ENCODE assay signal across 24 cellular contexts in genomic region chr12:116504438-116504837, GRCh38. TPM values are rescaled to one million over a fixed set of nuclear protein-coding genes. Genes with fewer than 3 reads are reported as not detected.
A peak's percentile ranks its signal among the peaks of the same experiment; 100 is the strongest.
DNase-seq lines count a peak whose midpoint lies in the region; ATAC-seq, FAIRE-seq and TF ChIP-seq lines count a peak whose summit lies in the region.
"Had no signal": no experiment of that assay in that cellular context is flagged by ENCODE, and none has a peak within 500 bp of the region (broad histone marks: within the 10 kb centered on the region; RNA-seq: fewer than 3 reads in every experiment).

No MANE protein-coding gene starts in this region.

- CTCF ChIA-PET in HepG2 (lab: Yijun Ruan, JAX; ENCODE audit: low intra/inter-chr PET ratio, low total read pairs) = no interaction called here
- CTCF ChIA-PET in activated naive CD4-positive, alpha-beta T cell treated with anti-CD3 and anti-CD28 coated beads, Interleukin-2, amount 10 ng/mL, durations not matched to agents 7 days and 5 days (lab: Charles Lee) = interaction anchor here (0.6 kb wide), 1 partner anchor 98 kb away, joined by 4 read pairs; no protein-coding TSS in a partner anchor

- H3K27ac Mint-ChIP-seq in activated naive CD4-positive, alpha-beta T cell treated with anti-CD3 and anti-CD28 coated beads, Interleukin-2, amount 10 ng/mL, durations not matched to agents 7 days and 5 days = no peak overlapping the region
- H3K27ac Mint-ChIP-seq: B cell; CD4-positive, alpha-beta T cell; CD8-positive, alpha-beta T cell had no signal

- H3K27me3 ChIP-seq in HepG2 (ENCODE audit: control insufficient read depth in 1 of 2, insufficient read depth in 2 of 2, low read length in 2 of 2) = peaks cover 3 to 17% of the 10 kb centered on the region in 2 experiments
- H3K27me3 ChIP-seq in right lobe of liver = no peaks in the 10 kb centered on the region
- H3K27me3 ChIP-seq in spleen (replicated peaks in 1 of 7) = peaks cover 0 to 11% (median 0%) of the 10 kb centered on the region in 7 donors
- no peaks in the 10 kb centered on the region for H3K27me3 ChIP-seq in gastroesophageal sphincter

- H3K36me3 ChIP-seq in HepG2 (replicated peaks in 1 of 2; ENCODE audit: control insufficient read depth in 1 of 2, insufficient read depth in 2 of 2, low read length in 2 of 2) (no peaks in the 10 kb centered on the region), right lobe of liver (no peaks in the 10 kb centered on the region), spleen (no peaks in the 10 kb centered on the region), gastroesophageal sphincter (no peaks in the 10 kb centered on the region)
- H3K36me3 ChIP-seq: BLaER1 treated with 17β-estradiol and CSF1 and Interleukin-3, amounts not matched to agents 10 nM and 100 nM had no signal

- H3K27ac ChIP-seq in HepG2 (ENCODE audit: extremely low read length, insufficient read depth, low read length) = no peak overlapping the region
- H3K27ac ChIP-seq in right lobe of liver = no peak overlapping the region
- H3K27ac ChIP-seq in spleen = no peak overlapping the region
- H3K27ac ChIP-seq in gastroesophageal sphincter = no peak overlapping the region
- H3K27ac ChIP-seq: 22Rv1; BLaER1 treated with 17β-estradiol and CSF1 and Interleukin-3, amounts not matched to agents 10 nM and 100 nM; C4-2B had no signal

- H4K20me1 ChIP-seq in HepG2 (ENCODE audit: insufficient read depth, low read length) = no peaks in the 10 kb centered on the region
- H4K20me1 ChIP-seq: BLaER1 treated with 17β-estradiol and CSF1 and Interleukin-3, amounts not matched to agents 10 nM and 100 nM had no signal

- H2AFZ ChIP-seq in HepG2 (ENCODE audit: low read length) = no peak overlapping the region

- BruUV-seq in HepG2 (replicated peaks; lab: Mats Ljungman, UMichigan) = no TSS peak

- H3K27me3 Mint-ChIP-seq in activated naive CD4-positive, alpha-beta T cell treated with anti-CD3 and anti-CD28 coated beads, Interleukin-2, amount 10 ng/mL, durations not matched to agents 7 days and 5 days = peaks cover 40% of the 10 kb centered on the region

- TF ChIP-seq POLR2A in HepG2 (IDR thresholded peaks at IDR 0.05; ENCODE audit: insufficient read depth in 1 of 2, low read depth in 2 of 2, low read length in 2 of 2) (no peak), right lobe of liver (IDR thresholded peaks at IDR 0.05) (no peak), spleen (IDR thresholded peaks at IDR 0.05) (no peak), gastroesophageal sphincter (IDR thresholded peaks at IDR 0.05) (no peak)

- no peak for TF ChIP-seq RAD21 in HepG2 (CRISPR knock-in tag; IDR thresholded peaks at IDR 0.05)

- FAIRE-seq in HepG2 (lab: Jason Lieb, UNC) (no peak), urothelium cell line (lab: Jason Lieb, UNC) (peak; percentile 23)
- FAIRE-seq: A549, D721Med, G401.6, GM12891, GM19239 had no signal

- H3K79me2 ChIP-seq in HepG2 (ENCODE audit: insufficient read depth, low read length) = no peaks in the 10 kb centered on the region

- no peak overlapping the region for H3K4me2 ChIP-seq in HepG2 (ENCODE audit: low read depth, low read length)
- H3K4me2 ChIP-seq: A549; BLaER1 treated with 17β-estradiol and CSF1 and Interleukin-3, amounts not matched to agents 10 nM and 100 nM had no signal

- POLR2A ChIA-PET in HepG2 (lab: Yijun Ruan, JAX) = no interaction called here

- 18% methylated on average over 4 of the region's 4 CpGs for WGBS in HepG2 (ENCODE audit: low lambda C conversion rate)
- 51% methylated on average over 4 of the region's 4 CpGs for WGBS in right lobe of liver (ENCODE audit: insufficient coverage, low coverage, low lambda C conversion rate, missing lambda C conversion rate)
- 70 to 86% (median 86%) methylated on average over 4 of the region's 4 CpGs for WGBS in spleen, 5 donors
- WGBS in gastroesophageal sphincter (ENCODE audit: low coverage in 1 of 2), 2 donors = 79 to 100% methylated on average over 1 to 4 of the region's 4 CpGs

- H3K9me3 Mint-ChIP-seq in activated naive CD4-positive, alpha-beta T cell treated with anti-CD3 and anti-CD28 coated beads, Interleukin-2, amount 10 ng/mL, durations not matched to agents 7 days and 5 days = no peaks in the 10 kb centered on the region
- H3K9me3 Mint-ChIP-seq: CD4-positive, alpha-beta T cell; CD8-positive, alpha-beta T cell had no signal

- no peak for ATAC-seq in HepG2
- no peak for ATAC-seq in right lobe of liver
- no peak for ATAC-seq in gastroesophageal sphincter
- ATAC-seq: A549; CD8-positive, alpha-beta T cell had no signal

- no peaks in the 10 kb centered on the region for H3K36me3 Mint-ChIP-seq in activated naive CD4-positive, alpha-beta T cell treated with anti-CD3 and anti-CD28 coated beads, Interleukin-2, amount 10 ng/mL, durations not matched to agents 7 days and 5 days
- H3K36me3 Mint-ChIP-seq: CD8-positive, alpha-beta T cell had no signal

- no peak overlapping the region for H3K4me3 Mint-ChIP-seq in activated naive CD4-positive, alpha-beta T cell treated with anti-CD3 and anti-CD28 coated beads, Interleukin-2, amount 10 ng/mL, durations not matched to agents 7 days and 5 days
- H3K4me3 Mint-ChIP-seq: B cell; CD4-positive, alpha-beta T cell; CD8-positive, alpha-beta T cell had no signal

- no peak overlapping the region for H3K9ac ChIP-seq in HepG2 (ENCODE audit: insufficient read depth, low read depth, low read length)
- H3K9ac ChIP-seq: BLaER1 treated with 17β-estradiol and CSF1 and Interleukin-3, amounts not matched to agents 10 nM and 100 nM had no signal

- H3K9me3 ChIP-seq in HepG2 (ENCODE audit: low read length) (no peaks in the 10 kb centered on the region), right lobe of liver (no peaks in the 10 kb centered on the region), spleen (no peaks in the 10 kb centered on the region), gastroesophageal sphincter (no peaks in the 10 kb centered on the region)
- H3K9me3 ChIP-seq: A549; BLaER1 treated with 17β-estradiol and CSF1 and Interleukin-3, amounts not matched to agents 10 nM and 100 nM; Caco-2 had no signal

- H3K4me3 ChIP-seq in HepG2 (replicated peaks in 1 of 3; ENCODE audit: insufficient read depth in 1 of 3, low read depth in 2 of 3, low read length in 3 of 3) (no peak overlapping the region), right lobe of liver (no peak overlapping the region), spleen (no peak overlapping the region), gastroesophageal sphincter (no peak overlapping the region)
- H3K4me3 ChIP-seq: A549; BLaER1 treated with 17β-estradiol and CSF1 and Interleukin-3, amounts not matched to agents 10 nM and 100 nM had no signal

- H3K4me1 ChIP-seq in HepG2 (ENCODE audit: insufficient read depth, low read length) = peaks cover 11% of the 10 kb centered on the region
- H3K4me1 ChIP-seq in right lobe of liver = no peaks in the 10 kb centered on the region
- H3K4me1 ChIP-seq in spleen = peaks cover 4 to 19% (median 16%) of the 10 kb centered on the region in 6 donors
- peaks cover 0 to 21% (median 8%) of the 10 kb centered on the region in 3 donors for H3K4me1 ChIP-seq in gastroesophageal sphincter

- intact Hi-C loops in HepG2 (cut with micrococcal nuclease; ENCODE audit: unreplicated experiment) = no loop called here
- intact Hi-C loops in right lobe of liver (cut with DNase I) = no loop called here
- intact Hi-C loops in spleen (cut with DNase I; ENCODE audit: low total_unique reads) = no loop called here

- DNase-seq in HepG2 (ENCODE audit: low spot score) = no peak
- DNase-seq in right lobe of liver = no peak
- peak; percentile 43 for DNase-seq in left kidney (ENCODE audit: low read depth, low spot score)
- DNase-seq in spleen = peak; percentile 20
- DNase-seq in urothelium cell line (ENCODE audit: low spot score) = no peak
- DNase-seq in NCI-H526 treated with DMSO at 0.1 percent for 48 hours (lab: John Stamatoyannopoulos, UW) = no peak
- no peak for DNase-seq in activated naive CD4-positive, alpha-beta T cell treated with anti-CD3 and anti-CD28 coated beads, Interleukin-2, amount 10 ng/mL, durations not matched to agents 7 days and 5 days
- DNase-seq: AML-193; Caco-2; Calu3; CD4-positive, alpha-beta T cell; CD8-positive, alpha-beta T cell; DMS79 treated with DMSO at 0.1 percent for 48 hours; GF-D8 had no signal

- TF ChIP-seq CTCF in HepG2 (CRISPR knock-in tag; IDR thresholded peaks at IDR 0.05) (no peak), right lobe of liver (IDR thresholded peaks at IDR 0.05) (no peak), spleen (IDR thresholded peaks at IDR 0.05 in 8 of 11, conservative IDR thresholded peaks at IDR 0.05 in 3 of 11) (no peak), gastroesophageal sphincter (IDR thresholded peaks at IDR 0.05) (no peak)

- TF ChIP-seq EP300 in HepG2 (IDR thresholded peaks at IDR 0.05; ENCODE audit: low read depth in 2 of 2, low read length in 2 of 2) (no peak), HepG2 (CRISPR knock-in tag; IDR thresholded peaks at IDR 0.05; ENCODE audit: borderline replicate concordance) (no peak), gastroesophageal sphincter (IDR thresholded peaks at IDR 0.05) (no peak)

- in situ Hi-C loops in HepG2 (cut with HindIII; ENCODE audit: extremely low pct_ligation_motif_present, low pct_unique_long_range_greater_than_20kb) = no loop called here

- peaks cover 7% of the 10 kb centered on the region for H3K4me1 Mint-ChIP-seq in activated naive CD4-positive, alpha-beta T cell treated with anti-CD3 and anti-CD28 coated beads, Interleukin-2, amount 10 ng/mL, durations not matched to agents 7 days and 5 days

RNA-seq across cellular contexts. Expression of gene MAP1LC3B2, which starts 54.7 kb away (rescaled TPM):
- 0.60 and 0.70 TPM in 2 replicates for total RNA-seq in HepG2 (2016; rRNA removed; fragmentation: Illumina TruSeq; extraction: Trizol)
- 0.62 TPM in 1 of 2 replicates, not detected in the other for total RNA-seq in HepG2 (2016; cell fraction: cytosol; rRNA removed; fragmentation: Illumina TruSeq; extraction: Trizol; ENCODE audit: low read depth)
- 0.84 and 0.98 TPM in 2 replicates for total RNA-seq in HepG2 (2016; cell fraction: insoluble cytoplasmic fraction; rRNA removed; fragmentation: Illumina TruSeq; extraction: Trizol)
- not detected in 2 replicates for total RNA-seq in HepG2 (2016; cell fraction: membrane; rRNA removed; fragmentation: Illumina TruSeq; extraction: Trizol)
- 0.81 TPM in 1 of 2 replicates, not detected in the other for total RNA-seq in HepG2 (2016; cell fraction: nucleus; rRNA removed; fragmentation: Illumina TruSeq; extraction: Trizol)
- 2.1 and 2.2 TPM in 2 replicates for polyA plus RNA-seq in HepG2 (2011; rRNA removed)
- 0.27 and 1.1 TPM in 2 replicates for polyA plus RNA-seq in HepG2 (2011; cell fraction: cytosol; rRNA removed)
- polyA plus RNA-seq in HepG2 (2011; cell fraction: nucleus; rRNA removed) = 0.38 TPM in 1 of 2 replicates, not detected in the other
- 6.8 and 8.0 TPM in 2 replicates for polyA plus RNA-seq in HepG2 (2012)
- 0.40 and 1.3 TPM in 2 replicates for polyA plus RNA-seq in HepG2 (2016; cell fraction: cytosol; fragmentation: Illumina TruSeq; extraction: Trizol; ENCODE audit: low read depth)
- 2.8 and 3.3 TPM in 2 replicates for polyA plus RNA-seq in HepG2 (2016; cell fraction: insoluble cytoplasmic fraction; fragmentation: Illumina TruSeq; extraction: Trizol; ENCODE audit: low read depth)
- polyA plus RNA-seq in HepG2 (2016; cell fraction: membrane; fragmentation: Illumina TruSeq; extraction: Trizol; ENCODE audit: low read depth) = 0.83 and 1.4 TPM in 2 replicates
- polyA plus RNA-seq in HepG2 (2016; cell fraction: nucleus; fragmentation: Illumina TruSeq; extraction: Trizol; ENCODE audit: insufficient read depth, low read depth) = 1.6 and 1.9 TPM in 2 replicates
- polyA minus RNA-seq in HepG2 (2011; rRNA and poly(A)+ RNA removed; ENCODE audit: low replicate concordance) = 0.46 and 0.84 TPM in 2 replicates
- polyA minus RNA-seq in HepG2 (2011; cell fraction: cytosol; rRNA and poly(A)+ RNA removed) = not detected in 2 replicates
- polyA minus RNA-seq in HepG2 (2011; cell fraction: nucleus; rRNA and poly(A)+ RNA removed) = not detected in 2 replicates
- 1 to 10 TPM in 1 of 6 experiments, under 1 TPM in 2, not detected in 3; 0.59 to 1.0 (median 0.70) TPM for total RNA-seq in right lobe of liver
- total RNA-seq in spleen = 1 to 10 TPM; 1.4 to 3.0 (median 2.1) TPM
- polyA plus RNA-seq in spleen = 1 to 10 TPM in 2 of 3 donors, under 1 TPM in 1; 0.86 to 1.4 (median 1.2) TPM
- 1 to 10 TPM in 3 of 4 donors, not detected in 1; 1.1 to 1.8 (median 1.8) TPM for total RNA-seq in gastroesophageal sphincter
- total RNA-seq: Caco-2 had no signal

Comparison
In these comparisons a context has a peak if more than half of its experiments do, and no peak if none do; other contexts are left out.
1. DNase-seq: peak in left kidney (single experiment) and spleen (single experiment); none in HepG2 (single experiment), right lobe of liver (0 of 3), urothelium cell line (single experiment), NCI-H526 treated with DMSO at 0.1 percent for 48 hours (single experiment) and activated naive CD4-positive, alpha-beta T cell treated with anti-CD3 and anti-CD28 coated beads, Interleukin-2, amount 10 ng/mL, durations not matched to agents 7 days and 5 days (single experiment).